ENCODE assay signal across 10 cellular contexts in the genomic region with DNA sequence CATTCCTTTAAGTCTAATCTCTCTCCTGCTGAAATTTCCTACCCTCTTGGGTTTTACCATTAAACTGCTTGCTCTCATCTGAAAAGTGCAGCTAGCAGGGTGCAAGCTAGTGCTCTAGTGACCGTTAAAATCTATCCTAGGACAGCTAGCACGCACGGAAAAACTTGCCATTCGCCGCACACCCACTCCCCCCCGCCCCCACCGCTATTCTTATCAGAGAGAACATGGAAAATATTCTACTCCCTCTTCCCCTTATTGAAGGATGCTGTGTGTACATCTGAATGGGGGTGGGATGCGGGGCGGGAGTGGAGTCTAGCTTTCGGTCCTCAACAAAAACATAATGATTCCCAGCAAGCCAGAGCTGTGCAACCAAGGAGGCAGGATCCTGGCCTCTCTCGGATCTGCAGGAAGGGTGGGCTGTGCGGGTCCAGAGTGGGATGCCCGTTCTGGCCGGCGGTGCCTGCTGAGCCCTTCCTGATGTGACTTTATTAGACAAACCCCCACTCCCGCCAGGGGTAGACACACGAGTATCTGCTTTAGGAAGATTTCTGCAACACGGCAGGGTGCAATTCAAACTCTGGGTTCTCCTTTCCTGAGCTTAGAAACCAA. TPM values are rescaled to one million over a fixed set of nuclear protein-coding genes. Genes with fewer than 3 reads are reported as not detected.
DNase-seq lines count a peak whose midpoint lies in the region; ATAC-seq and TF ChIP-seq lines count a peak whose summit lies in the region.
"Had no signal": no experiment of that assay in that cellular context is flagged by ENCODE, and none has a peak within 500 bp of the region (broad histone marks: within the 10 kb centered on the region; RNA-seq: fewer than 3 reads in every experiment).

No MANE protein-coding gene starts in this region.

- H3K4me3 ChIP-seq in adrenal gland = peak overlapping the region in 1 of 4 donors; percentile 51
- H3K4me3 ChIP-seq: PC-9 had no signal

- peaks cover 74% of the 10 kb centered on the region for H3K27me3 Mint-ChIP-seq in stimulated activated naive CD8-positive, alpha-beta T cell treated with anti-CD3 and anti-CD28 coated beads, Interleukin-15, Interleukin-2, amounts not matched to agents 100 ng/mL and 50 ng/mL, for 24 hours
- peaks cover 61% of the 10 kb centered on the region for H3K27me3 Mint-ChIP-seq in activated T-helper 17 cell treated with anti-CD3 and anti-CD28 coated beads, Interleukin-2, amount 50 U/mL, for 72 hours
- H3K27me3 Mint-ChIP-seq in memory B cell = peaks cover 31% of the 10 kb centered on the region

- peaks cover 7% of the 10 kb centered on the region for H3K4me1 Mint-ChIP-seq in stimulated activated naive CD8-positive, alpha-beta T cell treated with anti-CD3 and anti-CD28 coated beads, Interleukin-15, Interleukin-2, amounts not matched to agents 100 ng/mL and 50 ng/mL, for 24 hours (ENCODE audit: low read depth)
- H3K4me1 Mint-ChIP-seq in activated T-helper 17 cell treated with anti-CD3 and anti-CD28 coated beads, Interleukin-2, amount 50 U/mL, for 72 hours = no peaks in the 10 kb centered on the region
- no peaks in the 10 kb centered on the region for H3K4me1 Mint-ChIP-seq in memory B cell

- no peak for TF ChIP-seq CTCF in adrenal gland (IDR thresholded peaks at IDR 0.05)

- TF ChIP-seq POLR2A in adrenal gland (IDR thresholded peaks at IDR 0.05) = no peak

- intact Hi-C loops in adrenal gland (cut with DNase I) = loop anchor here (10.0 kb wide), 2 partner anchors 289 to 519 kb away; no protein-coding TSS in a partner anchor

- H3K9me3 ChIP-seq in adrenal gland (replicated peaks in 1 of 3) = no peaks in the 10 kb centered on the region
- H3K9me3 ChIP-seq: uterus had no signal

- DNase-seq in stimulated activated naive CD8-positive, alpha-beta T cell treated with anti-CD3 and anti-CD28 coated beads, Interleukin-15, Interleukin-2, amounts not matched to agents 100 U/mL and 50 U/mL, for 24 hours = no peak
- no peak for DNase-seq in memory B cell (ENCODE audit: low spot score in 2 of 2)
- no peak for DNase-seq in iPS-NIHi7 (ENCODE audit: extremely low spot score)
- no peak for DNase-seq in adrenal gland
- DNase-seq in EL = no peak
- no peak for DNase-seq in NCI-H2227 treated with DMSO at 0.1 percent for 48 hours (lab: John Stamatoyannopoulos, UW)
- DNase-seq: PC-9 had no signal

- peaks cover 5 to 23% of the 10 kb centered on the region in 2 donors for H3K4me1 ChIP-seq in adrenal gland (replicated peaks in 1 of 2)

- WGBS in adrenal gland, 4 donors = 29 to 32% (median 30%) methylated on average over 13 to 18 of the region's 18 CpGs

- no peak overlapping the region for H3K27ac ChIP-seq in adrenal gland
- H3K27ac ChIP-seq: PC-9 had no signal

- H3K27ac Mint-ChIP-seq in stimulated activated naive CD8-positive, alpha-beta T cell treated with anti-CD3 and anti-CD28 coated beads, Interleukin-15, Interleukin-2, amounts not matched to agents 100 ng/mL and 50 ng/mL, for 24 hours = no peak overlapping the region
- H3K27ac Mint-ChIP-seq in activated T-helper 17 cell treated with anti-CD3 and anti-CD28 coated beads, Interleukin-2, amount 50 U/mL, for 72 hours = no peak overlapping the region
- H3K27ac Mint-ChIP-seq in memory B cell = no peak overlapping the region

- H3K36me3 ChIP-seq in adrenal gland (replicated peaks in 1 of 2) = no peaks in the 10 kb centered on the region
- H3K36me3 ChIP-seq: uterus had no signal

- H3K36me3 Mint-ChIP-seq in stimulated activated naive CD8-positive, alpha-beta T cell treated with anti-CD3 and anti-CD28 coated beads, Interleukin-15, Interleukin-2, amounts not matched to agents 100 ng/mL and 50 ng/mL, for 24 hours (ENCODE audit: low read depth) = peaks cover 8% of the 10 kb centered on the region
- peaks cover 11% of the 10 kb centered on the region for H3K36me3 Mint-ChIP-seq in activated T-helper 17 cell treated with anti-CD3 and anti-CD28 coated beads, Interleukin-2, amount 50 U/mL, for 72 hours (ENCODE audit: low read depth)
- peaks cover 2% of the 10 kb centered on the region for H3K36me3 Mint-ChIP-seq in memory B cell

- peak overlapping the region; percentile 76 for H3K4me3 Mint-ChIP-seq in stimulated activated naive CD8-positive, alpha-beta T cell treated with anti-CD3 and anti-CD28 coated beads, Interleukin-15, Interleukin-2, amounts not matched to agents 100 ng/mL and 50 ng/mL, for 24 hours
- peak overlapping the region; percentile 52 for H3K4me3 Mint-ChIP-seq in activated T-helper 17 cell treated with anti-CD3 and anti-CD28 coated beads, Interleukin-2, amount 50 U/mL, for 72 hours
- H3K4me3 Mint-ChIP-seq in memory B cell = peak overlapping the region; percentile 61

- H3K9me3 Mint-ChIP-seq in stimulated activated naive CD8-positive, alpha-beta T cell treated with anti-CD3 and anti-CD28 coated beads, Interleukin-15, Interleukin-2, amounts not matched to agents 100 ng/mL and 50 ng/mL, for 24 hours = no peaks in the 10 kb centered on the region
- H3K9me3 Mint-ChIP-seq in activated T-helper 17 cell treated with anti-CD3 and anti-CD28 coated beads, Interleukin-2, amount 50 U/mL, for 72 hours = no peaks in the 10 kb centered on the region
- no peaks in the 10 kb centered on the region for H3K9me3 Mint-ChIP-seq in memory B cell

- H3K27me3 ChIP-seq in adrenal gland = peaks cover 43% of the 10 kb centered on the region
- H3K27me3 ChIP-seq: uterus had no signal

- no peak for ATAC-seq in stimulated activated naive CD8-positive, alpha-beta T cell treated with anti-CD3 and anti-CD28 coated beads, Interleukin-15, Interleukin-2, amounts not matched to agents 100 U/mL and 50 U/mL, for 24 hours
- ATAC-seq in activated T-helper 17 cell treated with anti-CD3 and anti-CD28 coated beads, Interleukin-2, amount 50 U/mL, for 72 hours (replicated peaks) = no peak
- ATAC-seq in memory B cell (ENCODE audit: low read depth) = no peak

RNA-seq across cellular contexts. Expression of gene ADRA2A, which starts 1.1 kb away (rescaled TPM):
- not detected for total RNA-seq in activated T-helper 17 cell treated with anti-CD3 and anti-CD28 coated beads, Interleukin-2, amount 50 U/mL, for 72 hours
- 1 to 10 TPM; 2.3 to 9.6 (median 3.8) TPM for total RNA-seq in adrenal gland
- 1 to 10 TPM in 1 of 3 donors, under 1 TPM in 2; 0.32 to 1.0 (median 0.75) TPM for polyA plus RNA-seq in adrenal gland
- total RNA-seq: PC-9 had no signal
